ENCODE assay signal across 8 cellular contexts in genomic region chr1:207404849-207405525, GRCh38. TPM values are rescaled to one million over a fixed set of nuclear protein-coding genes. Genes with fewer than 3 reads are reported as not detected.
DNase-seq lines count a peak whose midpoint lies in the region; ATAC-seq and TF ChIP-seq lines count a peak whose summit lies in the region.

No MANE protein-coding gene starts in this region.

- ATAC-seq in HG02623 (IDR thresholded peaks at IDR 0.05; ENCODE audit: unreplicated experiment) (peak; percentile 48), activated B cell treated with CpG ODN at 0.5 μM for 24 hours (ENCODE audit: low read depth) (peak; percentile 80), Right ventricle myocardium superior (ENCODE audit: poor library complexity) (peak; percentile 73), HG02588 (IDR thresholded peaks at IDR 0.05; ENCODE audit: unreplicated experiment) (no peak)

- no peaks in the 10 kb centered on the region for H3K36me3 Mint-ChIP-seq in activated B cell treated with CpG ODN at 0.5 μM for 24 hours (ENCODE audit: low read depth)

- CTCF ChIA-PET in activated B cell treated with CpG ODN at 0.5 μM for 24 hours (lab: Charles Lee), result interaction anchor here (0.7 to 4.7 kb wide), 41 partner anchors 9 to 360 kb away, joined by 3 to 146 read pairs (median 5); partner anchors contain the start of genes C4BPB, CD55, CR1 and CR2

- H3K4me3 ChIP-seq in retinal pigment epithelial cell (ENCODE audit: low read length), result no peak overlapping the region

- POLR2A ChIA-PET in activated B cell treated with CpG ODN at 0.5 μM for 24 hours (lab: Charles Lee), result interaction anchor here (0.6 to 3.5 kb wide), 14 partner anchors 8 to 321 kb away, joined by 3 to 26 read pairs (median 3); partner anchors contain the start of genes CD55, CR1 and CR2

- intact Hi-C loops in activated B cell treated with CpG ODN at 0.5 μM for 24 hours (cut with micrococcal nuclease) (loop anchor here (1.0 kb wide), 5 partner anchors 84 to 355 kb away; partner anchors contain the start of gene CD55), Right ventricle myocardium superior (cut with DNase I) (loop anchor here (5.0 kb wide), 2 partner anchors 223 to 318 kb away; partner anchors contain the start of gene C4BPB)

- DNase-seq in DMS53 treated with DMSO at 0.1 percent for 48 hours (lab: John Stamatoyannopoulos, UW; ENCODE audit: unreplicated experiment) (peak; percentile 92), NCI-H2196 treated with DMSO at 0.1 percent for 48 hours (lab: John Stamatoyannopoulos, UW; ENCODE audit: unreplicated experiment) (peak; percentile 50), activated B cell treated with CpG ODN at 0.5 μM for 24 hours (no peak), Right ventricle myocardium superior (no peak), retinal pigment epithelial cell (ENCODE audit: low read depth) (peak; percentile 44), T-helper 9 cell (no peak)

- H3K4me3 Mint-ChIP-seq in activated B cell treated with CpG ODN at 0.5 μM for 24 hours, result no peak overlapping the region

- H3K27ac Mint-ChIP-seq in activated B cell treated with CpG ODN at 0.5 μM for 24 hours, result no peak overlapping the region

- TF ChIP-seq CTCF in activated B cell treated with CpG ODN at 0.5 μM for 24 hours (IDR thresholded peaks at IDR 0.05), result peak; percentile 46
- TF ChIP-seq CTCF in retinal pigment epithelial cell (conservative IDR thresholded peaks at IDR 0.05; ENCODE audit: low read depth, low read length), result peak; percentile 74

- peaks cover 9% of the 10 kb centered on the region for H3K9me3 Mint-ChIP-seq in activated B cell treated with CpG ODN at 0.5 μM for 24 hours

- peaks cover 31% of the 10 kb centered on the region for H3K4me1 Mint-ChIP-seq in activated B cell treated with CpG ODN at 0.5 μM for 24 hours

- no peaks in the 10 kb centered on the region for H3K27me3 Mint-ChIP-seq in activated B cell treated with CpG ODN at 0.5 μM for 24 hours

RNA-seq across cellular contexts. Expression of gene CR2, which starts 49.1 kb away (rescaled TPM):
- total RNA-seq in activated B cell treated with CpG ODN at 0.5 μM for 24 hours (30.7 and 34.1 TPM in 2 replicates), Right ventricle myocardium superior (not detected)

Comparison
In these comparisons a context has a peak if more than half of its experiments do, and no peak if none do; other contexts are left out.
1. DNase-seq: peak in DMS53 treated with DMSO at 0.1 percent for 48 hours (single experiment), NCI-H2196 treated with DMSO at 0.1 percent for 48 hours (single experiment) and retinal pigment epithelial cell (single experiment); none in activated B cell treated with CpG ODN at 0.5 μM for 24 hours (single experiment), Right ventricle myocardium superior (single experiment) and T-helper 9 cell (single experiment).
2. RNA of gene CR2, which starts 49.1 kb away (total RNA-seq): 30.7 to 34.1 TPM in activated B cell treated with CpG ODN at 0.5 μM for 24 hours; not detected in Right ventricle myocardium superior (single experiment); every median in the first group is over 10 times any median in the second.